11 cellular contexts compared by ENCODE assay signal in the genomic region with DNA sequence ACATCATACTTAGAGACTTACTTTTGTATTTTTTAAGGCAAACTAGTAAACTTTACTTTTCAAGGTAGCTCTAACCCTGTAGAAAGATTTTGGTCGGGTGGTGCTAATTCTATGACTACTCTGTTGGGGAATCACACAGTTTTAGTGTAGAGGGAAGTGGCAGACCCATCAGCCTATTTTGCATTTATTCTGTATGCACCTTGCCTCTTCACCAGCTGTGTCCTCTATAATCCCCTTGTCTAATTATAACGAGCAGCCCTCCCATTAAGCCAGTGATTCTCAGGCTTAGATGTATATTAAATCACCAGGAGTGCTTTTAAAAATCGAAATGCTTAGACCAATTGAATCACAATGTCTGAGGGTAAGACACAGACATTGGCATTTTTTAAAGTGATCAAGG.
A peak's percentile ranks its signal among the peaks of the same experiment; 100 is the strongest.
DNase-seq lines count a peak whose midpoint lies in the region; ATAC-seq, FAIRE-seq and TF ChIP-seq lines count a peak whose summit lies in the region.
"Had no signal": no experiment of that assay in that cellular context is flagged by ENCODE, and none has a peak within 500 bp of the region (broad histone marks: within the 10 kb centered on the region; RNA-seq: fewer than 3 reads in every experiment).

No MANE protein-coding gene starts in this region.

- CTCF ChIA-PET in GM12878 (lab: Yijun Ruan, JAX), result interaction anchor here (0.8 to 4.6 kb wide), 2 partner anchors 11 to 233 kb away, joined by 3 to 29 read pairs; no protein-coding TSS in a partner anchor
- CTCF ChIA-PET in activated CD8-positive, alpha-beta T cell treated with anti-CD3 and anti-CD28 coated beads, Interleukin-2, amount 10 ng/mL, durations not matched to agents 7 days and 5 days (lab: Charles Lee), result interaction anchor here (0.9 to 2.9 kb wide), 2 partner anchors 11 to 55 kb away, joined by 3 to 9 read pairs; no protein-coding TSS in a partner anchor

- in situ Hi-C loops in GM12878 (cut with MboI), result no loop called here

- H3K79me2 ChIP-seq in GM12878 (ENCODE audit: control insufficient read depth, insufficient read depth, low read length), result peaks cover 2% of the 10 kb centered on the region

- H3K4me1 Mint-ChIP-seq in activated CD8-positive, alpha-beta T cell treated with anti-CD3 and anti-CD28 coated beads, Interleukin-2, amount 10 ng/mL, durations not matched to agents 7 days and 5 days (ENCODE audit: low read depth), result peaks cover 7% of the 10 kb centered on the region

- no peak overlapping the region for H3K27ac ChIP-seq in GM12878 (ENCODE audit: control insufficient read depth, insufficient read depth)

- no TSS peak for BruUV-seq in GM12878 (replicated peaks; lab: Mats Ljungman, UMichigan)

- POLR2A ChIA-PET in GM12878 (lab: Charles Lee), result interaction anchor here (1.6 kb wide), 2 partner anchors 78 to 80 kb away, joined by 4 to 5 read pairs; partner anchors contain the start of gene GALNT7
- POLR2A ChIA-PET in activated CD8-positive, alpha-beta T cell treated with anti-CD3 and anti-CD28 coated beads, Interleukin-2, amount 10 ng/mL, durations not matched to agents 7 days and 5 days (lab: Charles Lee), result no interaction called here

- H2AFZ ChIP-seq in GM12878 (ENCODE audit: control insufficient read depth, low read depth, low read length), result no peak overlapping the region

- H3K4me3 Mint-ChIP-seq in activated CD8-positive, alpha-beta T cell treated with anti-CD3 and anti-CD28 coated beads, Interleukin-2, amount 10 ng/mL, durations not matched to agents 7 days and 5 days, result no peak overlapping the region
- H3K4me3 Mint-ChIP-seq: activated T-cell treated with anti-CD3 and anti-CD28 coated beads, Interleukin-2, amount 50 U/mL, for 4 hours; T-helper 1 cell treated with Interleukin-12 subunit alpha and Interleukin-12 subunit beta and Interleukin-4 antibody, amounts not matched to agents 30 μg/mL and 1 μg/mL, for 36 hours had no signal

- no peak for TF ChIP-seq POLR2A in GM12878 (IDR thresholded peaks at IDR 0.05; ENCODE audit: low read depth, low read length)

- H3K4me1 ChIP-seq in GM12878 (ENCODE audit: control insufficient read depth, insufficient read depth, low read length), result peaks cover 30% of the 10 kb centered on the region

- RAD21 ChIA-PET in GM12878 (lab: Charles Lee; ENCODE audit: unreplicated experiment), result interaction anchor here (0.5 to 3.0 kb wide), 9 partner anchors 8 to 371 kb away, joined by 3 to 9 read pairs (median 4); partner anchors contain the start of gene GALNT7

- H3K4me3 ChIP-seq in GM12878, result no peak overlapping the region

- ATAC-seq in GM21526 (IDR thresholded peaks at IDR 0.05; ENCODE audit: low FRiP score, unreplicated experiment), result peak; percentile 43
- ATAC-seq in HG03354 (IDR thresholded peaks at IDR 0.05; ENCODE audit: poor library complexity, severe bottlenecking, unreplicated experiment), result peak; percentile 63
- ATAC-seq in GM12878, result peak; percentile 67
- no peak for ATAC-seq in activated CD8-positive, alpha-beta T cell treated with anti-CD3 and anti-CD28 coated beads, Interleukin-2, amount 10 ng/mL, durations not matched to agents 7 days and 5 days
- no peak for ATAC-seq in GM19455 (IDR thresholded peaks at IDR 0.05; ENCODE audit: unreplicated experiment)
- ATAC-seq: activated T-cell treated with anti-CD3 and anti-CD28 coated beads, Interleukin-2, amount 50 U/mL, for 4 hours had no signal

- no peaks in the 10 kb centered on the region for H3K27me3 Mint-ChIP-seq in activated CD8-positive, alpha-beta T cell treated with anti-CD3 and anti-CD28 coated beads, Interleukin-2, amount 10 ng/mL, durations not matched to agents 7 days and 5 days (ENCODE audit: low read depth)

- no peaks in the 10 kb centered on the region for H3K36me3 ChIP-seq in GM12878 (ENCODE audit: control insufficient read depth in 2 of 2, insufficient read depth in 2 of 2, low read length in 1 of 2)

- no peaks in the 10 kb centered on the region for H3K36me3 Mint-ChIP-seq in activated CD8-positive, alpha-beta T cell treated with anti-CD3 and anti-CD28 coated beads, Interleukin-2, amount 10 ng/mL, durations not matched to agents 7 days and 5 days (ENCODE audit: low read depth)

- no peaks in the 10 kb centered on the region; the same call in 1 of the 2 replicates for H4K20me1 ChIP-seq in GM12878 (ENCODE audit: control insufficient read depth, insufficient read depth)

- H3K4me2 ChIP-seq in GM12878 (ENCODE audit: control insufficient read depth, insufficient read depth), result peak overlapping the region; percentile 59

- FAIRE-seq in GM18507 (lab: Jason Lieb, UNC), result peak; percentile 41
- no peak for FAIRE-seq in GM12878 (lab: Jason Lieb, UNC)

- intact Hi-C loops in GM12878 (cut with micrococcal nuclease; ENCODE audit: unreplicated experiment), result no loop called here

- H3K9me3 Mint-ChIP-seq in activated CD8-positive, alpha-beta T cell treated with anti-CD3 and anti-CD28 coated beads, Interleukin-2, amount 10 ng/mL, durations not matched to agents 7 days and 5 days (ENCODE audit: insufficient read depth), result no peaks in the 10 kb centered on the region
- H3K9me3 Mint-ChIP-seq: activated T-cell treated with anti-CD3 and anti-CD28 coated beads, Interleukin-2, amount 50 U/mL, for 4 hours; T-helper 1 cell treated with Interleukin-12 subunit alpha and Interleukin-12 subunit beta and Interleukin-4 antibody, amounts not matched to agents 30 μg/mL and 1 μg/mL, for 36 hours had no signal

- DNase-seq in GM18507 (ENCODE audit: extremely low spot score, insufficient read length, low read depth), result no peak
- DNase-seq in GM12878 (ENCODE audit: low read depth, low spot score), result no peak
- DNase-seq in putamen (ENCODE audit: low spot score), result no peak
- no peak for DNase-seq in activated CD8-positive, alpha-beta T cell treated with anti-CD3 and anti-CD28 coated beads, Interleukin-2, amount 10 ng/mL, durations not matched to agents 7 days and 5 days
- no peak for DNase-seq in RPMI8226
- DNase-seq: activated T-cell treated with anti-CD3 and anti-CD28 coated beads, Interleukin-2, amount 50 U/mL, for 4 hours; NCI-H2227 treated with DMSO at 0.1 percent for 48 hours had no signal

- TF ChIP-seq RAD21 in GM12878 (IDR thresholded peaks at IDR 0.05; ENCODE audit: insufficient read depth, low read depth, low read length), result no peak

- no peak overlapping the region for H3K27ac Mint-ChIP-seq in activated CD8-positive, alpha-beta T cell treated with anti-CD3 and anti-CD28 coated beads, Interleukin-2, amount 10 ng/mL, durations not matched to agents 7 days and 5 days
- H3K27ac Mint-ChIP-seq: T-helper 1 cell treated with Interleukin-12 subunit alpha and Interleukin-12 subunit beta and Interleukin-4 antibody, amounts not matched to agents 30 μg/mL and 1 μg/mL, for 36 hours had no signal

- no peaks in the 10 kb centered on the region for H3K27me3 ChIP-seq in GM12878 (replicated peaks in 1 of 2; ENCODE audit: control insufficient read depth in 2 of 2, insufficient read depth in 2 of 2, low read length in 1 of 2)

- H3K9me3 ChIP-seq in GM12878 (replicated peaks; ENCODE audit: control insufficient read depth, insufficient read depth, low read length), result no peaks in the 10 kb centered on the region

- SMC1A ChIA-PET in GM12878 (lab: Charles Lee; ENCODE audit: uncharacterized antibody, unreplicated experiment), result interaction anchor here (0.7 to 3.0 kb wide), 10 partner anchors 8 to 234 kb away, joined by 3 to 11 read pairs (median 4); partner anchors contain the start of gene GALNT7

- 2% methylated on average over 3 of the region's 3 CpGs for WGBS in GM12878 (ENCODE audit: insufficient coverage, insufficient replicate concordance, low lambda C conversion rate, missing lambda C conversion rate)

- no peak for TF ChIP-seq EP300 in GM12878 (IDR thresholded peaks at IDR 0.05; ENCODE audit: borderline replicate concordance in 1 of 2, control insufficient read depth in 1 of 2, low read depth in 2 of 2, low read length in 2 of 2)

- no peak overlapping the region for H3K9ac ChIP-seq in GM12878 (ENCODE audit: control insufficient read depth, insufficient read depth, low read length)

- TF ChIP-seq CTCF in GM12878 (IDR thresholded peaks at IDR 0.05 in 2 of 3, conservative IDR thresholded peaks at IDR 0.05 in 1 of 3; ENCODE audit: control insufficient read depth in 2 of 3, extremely low read depth in 1 of 3, insufficient read depth in 1 of 3, low read depth in 3 of 3, low read length in 3 of 3), result no peak

TF ChIP-seq in GM12878, 131 proteins besides CTCF, POLR2A, EP300 and RAD21:
- TF ChIP-seq SPI1 (IDR thresholded peaks at IDR 0.05; ENCODE audit: borderline replicate concordance, insufficient read depth, low read depth, low read length), result peak; percentile 51; the same call in 1 of the 2 replicates
- no peak for TF ChIP-seq IRF5 (IDR thresholded peaks at IDR 0.05; ENCODE audit: borderline replicate concordance)
- TF ChIP-seq, protein P1, sequence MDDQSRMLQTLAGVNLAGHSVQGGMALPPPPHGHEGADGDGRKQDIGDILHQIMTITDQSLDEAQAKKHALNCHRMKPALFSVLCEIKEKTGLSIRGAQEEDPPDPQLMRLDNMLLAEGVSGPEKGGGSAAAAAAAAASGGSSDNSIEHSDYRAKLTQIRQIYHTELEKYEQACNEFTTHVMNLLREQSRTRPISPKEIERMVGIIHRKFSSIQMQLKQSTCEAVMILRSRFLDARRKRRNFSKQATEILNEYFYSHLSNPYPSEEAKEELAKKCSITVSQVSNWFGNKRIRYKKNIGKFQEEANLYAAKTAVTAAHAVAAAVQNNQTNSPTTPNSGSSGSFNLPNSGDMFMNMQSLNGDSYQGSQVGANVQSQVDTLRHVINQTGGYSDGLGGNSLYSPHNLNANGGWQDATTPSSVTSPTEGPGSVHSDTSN (IDR thresholded peaks at IDR 0.05; ENCODE audit: insufficient replicate concordance, low read depth, low read length), result no peak
- TF ChIP-seq TCF3 (IDR thresholded peaks at IDR 0.05; ENCODE audit: borderline replicate concordance, insufficient read depth, low read depth, low read length), result no peak
- TF ChIP-seq POU2F2 (IDR thresholded peaks at IDR 0.05; ENCODE audit: borderline replicate concordance, low read depth, low read length), result no peak
- no peak for TF ChIP-seq CBX5 (IDR thresholded peaks at IDR 0.05; ENCODE audit: low read depth)

Comparison
In these comparisons a context has a peak if more than half of its experiments do, and no peak if none do; other contexts are left out.
1. ATAC-seq: peak in GM21526 (single experiment), HG03354 (single experiment) and GM12878 (single experiment); none in activated CD8-positive, alpha-beta T cell treated with anti-CD3 and anti-CD28 coated beads, Interleukin-2, amount 10 ng/mL, durations not matched to agents 7 days and 5 days (single experiment) and GM19455 (single experiment).